ENCODE assay signal across 13 cellular contexts in the genomic region with DNA sequence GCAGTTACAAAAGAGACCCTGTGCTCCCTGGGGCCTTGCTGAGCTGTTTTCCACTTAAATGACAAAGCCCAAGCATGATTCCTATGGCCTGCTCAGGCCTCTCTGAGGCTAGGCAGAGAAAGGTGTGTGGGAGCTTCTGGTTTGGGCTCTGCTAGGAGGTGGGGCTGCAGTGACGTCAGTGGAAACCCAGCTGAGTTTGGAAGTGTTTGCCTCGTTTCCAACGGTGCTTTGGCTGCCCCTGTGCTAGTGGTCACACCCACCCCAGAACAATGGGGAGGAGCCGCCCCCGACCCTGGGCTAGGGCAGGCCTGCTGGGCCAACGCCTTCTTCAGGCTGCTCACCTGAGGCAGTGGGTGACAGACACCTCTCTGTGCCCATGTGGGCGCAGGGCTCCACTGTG. TPM values are rescaled to one million over a fixed set of nuclear protein-coding genes. Genes with fewer than 3 reads are reported as not detected.
DNase-seq lines count a peak whose midpoint lies in the region; TF ChIP-seq lines count a peak whose summit lies in the region.
"Had no signal": no experiment of that assay in that cellular context is flagged by ENCODE, and none has a peak within 500 bp of the region (broad histone marks: within the 10 kb centered on the region; RNA-seq: fewer than 3 reads in every experiment).

No MANE protein-coding gene starts in this region.

- H3K27me3 ChIP-seq in endodermal cell (ENCODE audit: control insufficient read depth, insufficient read depth, low read length, poor library complexity, severe bottlenecking) (no peaks in the 10 kb centered on the region), uterus (no peaks in the 10 kb centered on the region)

- H3K27ac ChIP-seq in endodermal cell (ENCODE audit: low read depth, low read length) (no peak overlapping the region), uterus (peak overlapping the region; percentile 64 to 73)
- H3K27ac ChIP-seq: prostate gland had no signal

- H3K4me1 Mint-ChIP-seq in endodermal cell = peaks cover 42% of the 10 kb centered on the region
- H3K4me1 Mint-ChIP-seq in progenitor cell of endocrine pancreas (ENCODE audit: low read depth) = peaks cover 11% of the 10 kb centered on the region

- peak overlapping the region; percentile 48 for H3K9ac ChIP-seq in endodermal cell (ENCODE audit: extremely low read depth, low read length, poor library complexity, severe bottlenecking)

- H3K4me3 ChIP-seq in endodermal cell (ENCODE audit: low read length) = no peak overlapping the region
- no peak overlapping the region for H3K4me3 ChIP-seq in uterus
- H3K4me3 ChIP-seq: prostate gland had no signal

- DNase-seq in DMS53 (lab: John Stamatoyannopoulos, UW) (peak; percentile 38), DMS53 treated with DMSO at 0.1 percent for 48 hours (lab: John Stamatoyannopoulos, UW; ENCODE audit: unreplicated experiment) (no peak), endodermal cell (peak; percentile 98), iPS-NIHi11 (ENCODE audit: low spot score) (peak; percentile 97), uterus (peak; percentile 80 to 82), erythroblast (lab: John Stamatoyannopoulos, UW) (no peak), progenitor cell of endocrine pancreas (ENCODE audit: low spot score, unreplicated experiment) (no peak), CD1c-positive myeloid dendritic cell (ENCODE audit: extremely low spot score) (no peak)
- DNase-seq: 8988T, Calu3, NCI-H2171 had no signal

- H3K36me3 ChIP-seq in endodermal cell (ENCODE audit: control insufficient read depth, insufficient read depth, low read length) = no peaks in the 10 kb centered on the region
- H3K36me3 ChIP-seq in uterus = no peaks in the 10 kb centered on the region
- H3K36me3 ChIP-seq: prostate gland had no signal

- H3K27ac Mint-ChIP-seq in endodermal cell (peak overlapping the region; percentile 94), progenitor cell of endocrine pancreas (no peak overlapping the region)
- H3K27ac Mint-ChIP-seq: dendritic cell treated with granulocyte-macrophage colony-stimulating factor and Interleukin-4, amounts not matched to agents 40 ng/mL and 50 ng/mL, for 4 days had no signal

- no peaks in the 10 kb centered on the region for H3K27me3 Mint-ChIP-seq in endodermal cell (ENCODE audit: insufficient read depth)
- H3K27me3 Mint-ChIP-seq in progenitor cell of endocrine pancreas = no peaks in the 10 kb centered on the region

- no peak overlapping the region for H3K4me3 Mint-ChIP-seq in endodermal cell
- H3K4me3 Mint-ChIP-seq in progenitor cell of endocrine pancreas (ENCODE audit: low read depth) = no peak overlapping the region
- H3K4me3 Mint-ChIP-seq: dendritic cell treated with granulocyte-macrophage colony-stimulating factor and Interleukin-4, amounts not matched to agents 40 ng/mL and 50 ng/mL, for 4 days had no signal

- no peak for TF ChIP-seq CTCF in endodermal cell (conservative IDR thresholded peaks at IDR 0.05)
- TF ChIP-seq CTCF in uterus (IDR thresholded peaks at IDR 0.05) = no peak
- TF ChIP-seq CTCF in progenitor cell of endocrine pancreas (IDR thresholded peaks at IDR 0.05; ENCODE audit: unreplicated experiment) = no peak

- H3K9me3 Mint-ChIP-seq in endodermal cell (no peaks in the 10 kb centered on the region), progenitor cell of endocrine pancreas (ENCODE audit: low read depth) (no peaks in the 10 kb centered on the region)
- H3K9me3 Mint-ChIP-seq: dendritic cell treated with granulocyte-macrophage colony-stimulating factor and Interleukin-4, amounts not matched to agents 40 ng/mL and 50 ng/mL, for 4 days had no signal

- 32 to 41% methylated on average over 5 to 7 of the region's 7 CpGs for WGBS in endodermal cell (ENCODE audit: insufficient coverage in 1 of 2, insufficient read length in 1 of 2), 2 experiments

- H3K4me1 ChIP-seq in endodermal cell (ENCODE audit: control insufficient read depth, insufficient read depth, low read length) (peaks cover 29% of the 10 kb centered on the region), uterus (peaks cover 0 to 8% of the 10 kb centered on the region in 2 donors)
- H3K4me1 ChIP-seq: prostate gland had no signal

- H3K9me3 ChIP-seq in endodermal cell (ENCODE audit: control insufficient read depth, low read length) (no peaks in the 10 kb centered on the region), uterus (no peaks in the 10 kb centered on the region)
- H3K9me3 ChIP-seq: prostate gland had no signal

- peaks cover 6% of the 10 kb centered on the region for H3K36me3 Mint-ChIP-seq in endodermal cell (ENCODE audit: low read depth)
- peaks cover 4% of the 10 kb centered on the region for H3K36me3 Mint-ChIP-seq in progenitor cell of endocrine pancreas (ENCODE audit: insufficient read depth)

- TF ChIP-seq POLR2A in uterus (IDR thresholded peaks at IDR 0.05) (peak in 1 of 2 donors; percentile 8), erythroblast (IDR thresholded peaks at IDR 0.05; ENCODE audit: low read length) (no peak)

- intact Hi-C loops in uterus (cut with DNase I; ENCODE audit: low total_unique reads) = no loop called here

RNA-seq across cellular contexts. Expression of a gene that starts 10.4 kb away (rescaled TPM):
- total RNA-seq in endodermal cell (10 to 100 TPM; 14.8 to 17.1 TPM), uterus (10 to 100 TPM; 10.2 to 65.3 (median 32.0) TPM), progenitor cell of endocrine pancreas (4.7 and 5.3 TPM in 2 replicates)
- polyA plus RNA-seq in endodermal cell (2013, experiment 1 of 2) = 19.1 TPM
- 21.2 TPM for polyA plus RNA-seq in endodermal cell (2013, experiment 2 of 2)
- total RNA-seq: Calu3 had no signal

Comparison
In these comparisons a context has a peak if more than half of its experiments do, and no peak if none do; other contexts are left out.
1. DNase-seq: peak in DMS53 (single experiment), endodermal cell (single experiment), iPS-NIHi11 (single experiment) and uterus (2 of 2); none in DMS53 treated with DMSO at 0.1 percent for 48 hours (single experiment), erythroblast (0 of 2), progenitor cell of endocrine pancreas (single experiment) and CD1c-positive myeloid dendritic cell (single experiment).